Comparison of ENCODE assay signal across 27 cellular contexts in genomic region chr5:114062940-114063867, GRCh38.
DNase-seq lines count a peak whose midpoint lies in the region; ATAC-seq, FAIRE-seq and TF ChIP-seq lines count a peak whose summit lies in the region.
"Had no signal": no experiment of that assay in that cellular context is flagged by ENCODE, and none has a peak within 500 bp of the region (broad histone marks: within the 10 kb centered on the region; RNA-seq: fewer than 3 reads in every experiment).

No MANE protein-coding gene starts in this region.

- FAIRE-seq in HTR-8/SVneo (lab: Jason Lieb, UNC), result no peak
- FAIRE-seq: pancreas had no signal

- H3K9me3 Mint-ChIP-seq in H9 (no peaks in the 10 kb centered on the region), WTC11 (no peaks in the 10 kb centered on the region), MCF 10A (ENCODE audit: unreplicated experiment) (no peaks in the 10 kb centered on the region)
- H3K9me3 Mint-ChIP-seq: activated CD4-positive, alpha-beta T cell treated with anti-CD3 and anti-CD28 coated beads, Interleukin-2, amount 10 ng/mL, durations not matched to agents 7 days and 5 days; activated T-cell treated with anti-CD3 and anti-CD28 coated beads, Interleukin-2, amount 50 U/mL, for 4 hours; brain had no signal

- no peak overlapping the region for H3T11ph ChIP-seq in H9 (ENCODE audit: low read length)

- no peak overlapping the region for H4K5ac ChIP-seq in H9 (ENCODE audit: insufficient read length, low read depth, low read length)

- H3K4me3 Mint-ChIP-seq in H9 (no peak overlapping the region), WTC11 (no peak overlapping the region), MCF 10A (ENCODE audit: unreplicated experiment) (no peak overlapping the region)
- H3K4me3 Mint-ChIP-seq: activated CD4-positive, alpha-beta T cell treated with anti-CD3 and anti-CD28 coated beads, Interleukin-2, amount 10 ng/mL, durations not matched to agents 7 days and 5 days; activated T-cell treated with anti-CD3 and anti-CD28 coated beads, Interleukin-2, amount 50 U/mL, for 4 hours; brain; natural killer cell treated with Interleukin-12 subunit alpha and Interleukin-12 subunit beta and Interleukin-15 and Interleukin-18, amount 100 ng/mL, for 72 hours had no signal

- no peak overlapping the region for H3K4me2 ChIP-seq in H9 (ENCODE audit: insufficient read depth, insufficient read length, low read length)

- H2AK5ac ChIP-seq in H9 (ENCODE audit: insufficient read length, low read length), result no peak overlapping the region

- ATAC-seq in WTC11 (peak; percentile 77), foreskin keratinocyte (peak; percentile 43), GM18909 (IDR thresholded peaks at IDR 0.05; ENCODE audit: poor library complexity, unreplicated experiment) (no peak)
- ATAC-seq: activated T-cell treated with anti-CD3 and anti-CD28 coated beads, Interleukin-2, amount 50 U/mL, for 4 hours; mucosa of descending colon; natural killer cell treated with Interleukin-12 subunit alpha and Interleukin-12 subunit beta and Interleukin-15 and Interleukin-18, amount 100 ng/mL, for 72 hours; pancreas had no signal

- no peak overlapping the region for H2BK12ac ChIP-seq in H9 (ENCODE audit: insufficient read length, low read depth, low read length)

- intact Hi-C loops in MCF 10A (cut with micrococcal nuclease), result no loop called here

- H3K27me3 ChIP-seq in H9 (ENCODE audit: insufficient read depth, low read length) (no peaks in the 10 kb centered on the region), foreskin keratinocyte (no peaks in the 10 kb centered on the region)
- H3K27me3 ChIP-seq: BE2C, pancreas, transverse colon had no signal

- H3K14ac ChIP-seq in H9 (ENCODE audit: insufficient read depth, low read length), result no peak overlapping the region

- H3K27ac Mint-ChIP-seq in H9 (no peak overlapping the region), WTC11 (peak overlapping the region; percentile 50), MCF 10A (ENCODE audit: low read depth, unreplicated experiment) (no peak overlapping the region)
- H3K27ac Mint-ChIP-seq: activated CD4-positive, alpha-beta T cell treated with anti-CD3 and anti-CD28 coated beads, Interleukin-2, amount 10 ng/mL, durations not matched to agents 7 days and 5 days; brain; natural killer cell treated with Interleukin-12 subunit alpha and Interleukin-12 subunit beta and Interleukin-15 and Interleukin-18, amount 100 ng/mL, for 72 hours had no signal

- H3K9me3 ChIP-seq in H9 (ENCODE audit: control insufficient read depth, low read depth, low read length), result no peaks in the 10 kb centered on the region
- H3K9me3 ChIP-seq: BE2C, mucosa of descending colon, pancreas, spleen, transverse colon had no signal

- no peak overlapping the region for H2BK20ac ChIP-seq in H9 (ENCODE audit: low read depth, low read length, poor library complexity, severe bottlenecking)

- H3K4me1 ChIP-seq in H9 (ENCODE audit: insufficient read depth, low read length), result peaks cover 4% of the 10 kb centered on the region; the same call in 1 of the 2 replicates
- no peaks in the 10 kb centered on the region for H3K4me1 ChIP-seq in foreskin keratinocyte
- H3K4me1 ChIP-seq: BE2C, spleen, transverse colon had no signal

- POLR2A ChIA-PET in AG04449 (lab: Yijun Ruan, JAX), result no interaction called here
- POLR2A ChIA-PET in WTC11 (lab: Charles Lee), result no interaction called here
- POLR2A ChIA-PET in MCF 10A (lab: Yijun Ruan, JAX), result no interaction called here

- no peak overlapping the region for H2BK15ac ChIP-seq in H9 (ENCODE audit: low read depth, low read length)

- H3K9ac ChIP-seq in H9 (ENCODE audit: extremely low read depth, insufficient read length, low read length), result no peak overlapping the region

- no peak overlapping the region for H3K27ac ChIP-seq in H9 (ENCODE audit: insufficient read length, low read depth, low read length)
- no peak overlapping the region for H3K27ac ChIP-seq in foreskin keratinocyte
- H3K27ac ChIP-seq: pancreas, spleen, transverse colon had no signal

- no peak overlapping the region for H2AFZ ChIP-seq in H9 (ENCODE audit: low read length)

- peak; percentile 19 for TF ChIP-seq CTCF in AG04449 (IDR thresholded peaks at IDR 0.05; ENCODE audit: insufficient read depth, low read length, missing control alignments)
- TF ChIP-seq CTCF in H9 (conservative IDR thresholded peaks at IDR 0.05), result peak; percentile 31; the same call in 2 of the 3 replicates
- TF ChIP-seq CTCF in WTC11 (IDR thresholded peaks at IDR 0.05), result no peak
- TF ChIP-seq CTCF in foreskin keratinocyte (conservative IDR thresholded peaks at IDR 0.05), result peak; percentile 7
- no peak for TF ChIP-seq CTCF in MCF 10A (IDR thresholded peaks at IDR 0.05; ENCODE audit: unreplicated experiment)

- CTCF ChIA-PET in AG04449 (lab: Yijun Ruan, JAX) (interaction anchor here (0.8 to 2.1 kb wide), 2 partner anchors 387 to 388 kb away, joined by 3 to 10 read pairs; no protein-coding TSS in a partner anchor), WTC11 (lab: Charles Lee) (interaction anchor here (0.6 to 1.7 kb wide), 8 partner anchors 8 to 725 kb away, joined by 3 to 7 read pairs (median 4); no protein-coding TSS in a partner anchor), MCF 10A (lab: Yijun Ruan, JAX) (no interaction called here)

- no peaks in the 10 kb centered on the region for H3K79me2 ChIP-seq in H9 (ENCODE audit: insufficient read depth, low read length)

- no peak overlapping the region for H3K23ac ChIP-seq in H9 (ENCODE audit: insufficient read length, low read depth, low read length)

- H4K91ac ChIP-seq in H9 (ENCODE audit: insufficient read length, low read depth, low read length), result no peak overlapping the region

- no peaks in the 10 kb centered on the region for H3K23me2 ChIP-seq in H9 (ENCODE audit: insufficient read length, low read depth, low read length, poor library complexity, severe bottlenecking)

- no peaks in the 10 kb centered on the region for H3K36me3 Mint-ChIP-seq in H9 (ENCODE audit: insufficient read depth in 1 of 3, low read depth in 3 of 3)
- no peaks in the 10 kb centered on the region for H3K36me3 Mint-ChIP-seq in WTC11
- H3K36me3 Mint-ChIP-seq in MCF 10A (ENCODE audit: insufficient read depth, unreplicated experiment), result no peaks in the 10 kb centered on the region
- H3K36me3 Mint-ChIP-seq: brain; natural killer cell treated with Interleukin-12 subunit alpha and Interleukin-12 subunit beta and Interleukin-15 and Interleukin-18, amount 100 ng/mL, for 72 hours had no signal

- no peak overlapping the region for H2BK5ac ChIP-seq in H9 (ENCODE audit: insufficient read length, low read length)

- H3K4ac ChIP-seq in H9 (ENCODE audit: low read depth, low read length), result no peak overlapping the region

- BruUV-seq in MCF 10A (replicated peaks; lab: Mats Ljungman, UMichigan), result no TSS peak

- H3K27me3 Mint-ChIP-seq in H9 (ENCODE audit: low read depth) (peaks cover 7% of the 10 kb centered on the region), WTC11 (ENCODE audit: low read depth) (no peaks in the 10 kb centered on the region), MCF 10A (ENCODE audit: insufficient read depth, unreplicated experiment) (peaks cover 10% of the 10 kb centered on the region)
- H3K27me3 Mint-ChIP-seq: activated CD4-positive, alpha-beta T cell treated with anti-CD3 and anti-CD28 coated beads, Interleukin-2, amount 10 ng/mL, durations not matched to agents 7 days and 5 days had no signal

- H4K8ac ChIP-seq in H9 (replicated peaks; ENCODE audit: insufficient read length, low read depth, low read length), result no peak overlapping the region

- H2BK120ac ChIP-seq in H9 (ENCODE audit: low read depth, low read length, poor library complexity, severe bottlenecking), result no peak overlapping the region

- H3K18ac ChIP-seq in H9 (ENCODE audit: insufficient read length, low read depth, low read length), result no peak overlapping the region

- H3K4me1 Mint-ChIP-seq in H9 (peaks cover 14 to 15% of the 10 kb centered on the region in 2 experiments), WTC11 (peaks cover 16% of the 10 kb centered on the region), MCF 10A (ENCODE audit: insufficient read depth, unreplicated experiment) (no peaks in the 10 kb centered on the region)
- H3K4me1 Mint-ChIP-seq: activated CD4-positive, alpha-beta T cell treated with anti-CD3 and anti-CD28 coated beads, Interleukin-2, amount 10 ng/mL, durations not matched to agents 7 days and 5 days had no signal

- no peak overlapping the region for H3K4me3 ChIP-seq in AG04449 (ENCODE audit: low read depth, low read length)
- H3K4me3 ChIP-seq: lung, mucosa of descending colon, pancreas, spleen, transverse colon had no signal

- no peaks in the 10 kb centered on the region for H4K20me1 ChIP-seq in H9 (ENCODE audit: control insufficient read depth, insufficient read depth, insufficient read length)

- H3K56ac ChIP-seq in H9 (ENCODE audit: insufficient read length, low read depth, low read length), result no peak overlapping the region

- no peaks in the 10 kb centered on the region for H3K79me1 ChIP-seq in H9 (ENCODE audit: insufficient read depth, low read depth, low read length, poor library complexity, severe bottlenecking)

- DNase-seq in AG04449 (ENCODE audit: low read depth, low spot score) (no peak), H9 (no peak), WTC11 (ENCODE audit: low spot score) (no peak), foreskin keratinocyte (no peak), MCF 10A (ENCODE audit: unreplicated experiment) (no peak), NCI-H1930 (lab: John Stamatoyannopoulos, UW) (no peak), HTR-8/SVneo (ENCODE audit: insufficient read length, low spot score) (no peak)
- DNase-seq: activated CD4-positive, alpha-beta T cell treated with anti-CD3 and anti-CD28 coated beads, Interleukin-2, amount 10 ng/mL, durations not matched to agents 7 days and 5 days; activated gamma-delta T cell treated with Interleukin-2 at 50 U/mL for 16 hours; activated T-cell treated with anti-CD3 and anti-CD28 coated beads, Interleukin-2, amount 50 U/mL, for 4 hours; BE2C; DMS79; head of caudate nucleus; mucosa of descending colon; NCI-H2081 treated with DMSO at 0.1 percent for 48 hours; NCI-H345; pancreas; retina; RPMI8226; spleen; stimulated activated CD4-positive, alpha-beta T cell treated with anti-CD3 and anti-CD28 coated beads, Interleukin-2, amount 100 ng/mL, for 48 hours; T-helper 2 cell; transverse colon had no signal

TF ChIP-seq in WTC11, 78 proteins besides CTCF, POLR2A, EP300 and RAD21 (continues in another document):
- TF ChIP-seq FOXP1 (CRISPR knock-in tag; IDR thresholded peaks at IDR 0.05; ENCODE audit: borderline replicate concordance) (no peak), GABPB1 (CRISPR knock-in tag; IDR thresholded peaks at IDR 0.05) (no peak)
- TF ChIP-seq, protein P1, sequence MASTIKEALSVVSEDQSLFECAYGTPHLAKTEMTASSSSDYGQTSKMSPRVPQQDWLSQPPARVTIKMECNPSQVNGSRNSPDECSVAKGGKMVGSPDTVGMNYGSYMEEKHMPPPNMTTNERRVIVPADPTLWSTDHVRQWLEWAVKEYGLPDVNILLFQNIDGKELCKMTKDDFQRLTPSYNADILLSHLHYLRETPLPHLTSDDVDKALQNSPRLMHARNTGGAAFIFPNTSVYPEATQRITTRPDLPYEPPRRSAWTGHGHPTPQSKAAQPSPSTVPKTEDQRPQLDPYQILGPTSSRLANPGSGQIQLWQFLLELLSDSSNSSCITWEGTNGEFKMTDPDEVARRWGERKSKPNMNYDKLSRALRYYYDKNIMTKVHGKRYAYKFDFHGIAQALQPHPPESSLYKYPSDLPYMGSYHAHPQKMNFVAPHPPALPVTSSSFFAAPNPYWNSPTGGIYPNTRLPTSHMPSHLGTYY (CRISPR knock-in tag; IDR thresholded peaks at IDR 0.05), result no peak

Comparison
In these comparisons a context has a peak if more than half of its experiments do, and no peak if none do; other contexts are left out.
1. CTCF ChIP-seq: peak in AG04449 (single experiment), H9 (single experiment) and foreskin keratinocyte (single experiment); none in WTC11 (single experiment) and MCF 10A (single experiment).